In the genomic region with DNA sequence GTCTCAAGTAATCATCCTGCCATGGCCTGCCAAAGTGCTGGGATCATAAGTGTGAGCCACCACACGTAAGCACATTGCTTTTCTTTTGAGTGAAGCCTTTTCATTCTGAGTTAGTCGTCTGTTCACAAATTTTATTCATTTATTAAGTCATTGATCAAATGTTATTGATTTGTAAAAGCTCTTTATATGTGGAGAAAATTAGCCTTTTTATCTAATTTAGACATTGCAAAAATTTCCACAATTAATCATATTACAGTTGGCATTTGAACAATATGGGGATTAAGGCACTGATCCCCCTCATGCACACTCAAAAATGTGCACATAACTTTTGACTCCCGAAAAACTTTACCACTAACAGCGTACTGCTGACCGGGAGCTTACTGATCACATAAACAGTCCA, we compare ENCODE assay signal across 29 cellular contexts. TPM values are rescaled to one million over a fixed set of nuclear protein-coding genes. Genes with fewer than 3 reads are reported as not detected.
"Had no signal": no experiment of that assay in that cellular context is flagged by ENCODE, and none has a peak within 500 bp of the region (broad histone marks: within the 10 kb centered on the region; RNA-seq: fewer than 3 reads in every experiment).

No MANE protein-coding gene starts in this region.

- H3K27me3 Mint-ChIP-seq: effector memory CD8-positive, alpha-beta T cell had no signal

- H3K27me3 ChIP-seq: colonic mucosa, dorsolateral prefrontal cortex, esophagus muscularis mucosa, esophagus squamous epithelium, gastrocnemius medialis, gastroesophageal sphincter, heart left ventricle, heart right ventricle had no signal

- H3K4me3 Mint-ChIP-seq: dendritic cell treated with granulocyte-macrophage colony-stimulating factor and Interleukin-4, amounts not matched to agents 40 ng/mL and 50 ng/mL, for 4 days; effector memory CD8-positive, alpha-beta T cell; endodermal cell had no signal

- H3K36me3 ChIP-seq: colonic mucosa, esophagus muscularis mucosa, esophagus squamous epithelium, gastrocnemius medialis, gastroesophageal sphincter, heart left ventricle, heart right ventricle had no signal

- H3K9me3 Mint-ChIP-seq: dendritic cell treated with granulocyte-macrophage colony-stimulating factor and Interleukin-4, amounts not matched to agents 40 ng/mL and 50 ng/mL, for 4 days; effector memory CD8-positive, alpha-beta T cell had no signal

- H3K9me3 ChIP-seq: colonic mucosa, esophagus muscularis mucosa, gastrocnemius medialis had no signal

- ATAC-seq: effector memory CD8-positive, alpha-beta T cell; esophagus mucosa; foreskin keratinocyte; gastrocnemius medialis; gastroesophageal sphincter; heart left ventricle; heart right ventricle had no signal

- H3K4me3 ChIP-seq: colonic mucosa, coronary artery, dorsolateral prefrontal cortex, esophagus muscularis mucosa, esophagus squamous epithelium, gastrocnemius medialis, gastroesophageal sphincter, heart left ventricle, heart right ventricle had no signal

- DNase-seq: colonic mucosa; cortex of kidney; dermis blood vessel endothelial cell; dorsolateral prefrontal cortex; effector CD4-positive, alpha-beta T cell; effector CD8-positive, alpha-beta T cell; effector memory CD4-positive, alpha-beta T cell; effector memory CD8-positive, alpha-beta T cell; endodermal cell; esophagus squamous epithelium; foreskin fibroblast; foreskin keratinocyte; foreskin melanocyte; gastrocnemius medialis; glutamatergic neuron; head of caudate nucleus; heart right ventricle had no signal

- H3K4me1 ChIP-seq: colonic mucosa, foreskin keratinocyte had no signal

- FAIRE-seq: colon, endometrium, endothelial cell of umbilical vein, frontal cortex had no signal

- H3K27ac ChIP-seq: colonic mucosa, coronary artery, dorsolateral prefrontal cortex, epithelial cell of prostate, esophagus muscularis mucosa, esophagus squamous epithelium, foreskin keratinocyte, gastrocnemius medialis, gastroesophageal sphincter, heart left ventricle, heart right ventricle had no signal

- H3K27ac Mint-ChIP-seq: dendritic cell treated with granulocyte-macrophage colony-stimulating factor and Interleukin-4, amounts not matched to agents 40 ng/mL and 50 ng/mL, for 4 days; effector memory CD8-positive, alpha-beta T cell; endodermal cell had no signal

RNA-seq across cellular contexts. Expression of a gene that starts 7.5 kb away (rescaled TPM):
- total RNA-seq: foreskin keratinocyte had no signal
- polyA plus RNA-seq: fibroblast of lung, foreskin keratinocyte had no signal
